ENCODE assay signal across 14 cellular contexts in the genomic region with DNA sequence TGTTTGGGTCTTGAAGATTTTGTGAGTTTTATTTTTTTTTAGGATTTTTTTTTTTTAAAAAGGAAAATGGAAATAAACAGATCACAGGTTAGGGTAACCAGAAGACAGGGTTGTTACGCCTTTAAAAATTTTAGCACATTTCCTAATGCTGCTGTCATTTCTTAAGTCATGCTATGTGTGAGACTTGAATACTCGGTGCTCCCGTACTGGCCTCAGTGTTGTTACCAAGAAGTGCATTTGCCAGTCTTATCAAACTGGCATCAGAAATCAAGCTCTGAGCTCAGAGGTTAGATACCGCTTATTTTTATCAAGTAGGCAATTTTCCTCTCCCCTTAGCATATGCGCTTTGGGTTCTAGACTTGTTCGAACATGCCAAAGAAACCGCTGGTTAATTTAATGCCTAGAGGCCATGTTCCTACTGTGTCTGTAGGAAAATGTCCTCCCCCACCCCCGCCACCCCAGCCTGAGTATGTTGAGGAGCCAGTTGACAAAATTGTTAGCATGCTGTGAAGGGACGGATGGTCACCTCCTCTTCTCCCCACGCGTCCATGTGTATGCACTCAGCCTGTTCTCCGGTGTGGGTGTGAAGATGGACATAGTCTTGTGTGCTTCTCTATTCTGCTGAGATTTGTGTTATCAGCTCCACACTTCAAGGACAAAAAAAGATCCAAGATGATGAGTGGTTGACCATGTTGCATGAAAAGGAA.
DNase-seq lines count a peak whose midpoint lies in the region; ATAC-seq, FAIRE-seq and TF ChIP-seq lines count a peak whose summit lies in the region.
"Had no signal": no experiment of that assay in that cellular context is flagged by ENCODE, and none has a peak within 500 bp of the region (broad histone marks: within the 10 kb centered on the region; RNA-seq: fewer than 3 reads in every experiment).

No MANE protein-coding gene starts in this region.

- H3K27me3 ChIP-seq in keratinocyte (ENCODE audit: control insufficient read depth, extremely low read depth, insufficient read depth, low read length) (no peaks in the 10 kb centered on the region), smooth muscle cell (ENCODE audit: low read depth) (no peaks in the 10 kb centered on the region), WERI-Rb-1 (ENCODE audit: insufficient read depth, low read depth, severe bottlenecking) (no peaks in the 10 kb centered on the region)

- H3K4me3 Mint-ChIP-seq in T-cell = no peak overlapping the region

- H2AFZ ChIP-seq in keratinocyte (ENCODE audit: control insufficient read depth, low read length) = peak overlapping the region; percentile 70
- peak overlapping the region; percentile 41 for H2AFZ ChIP-seq in smooth muscle cell (ENCODE audit: low read depth)

- H3K9me3 ChIP-seq in keratinocyte (ENCODE audit: control insufficient read depth, low read depth, low read length) (no peaks in the 10 kb centered on the region), smooth muscle cell (replicated peaks; ENCODE audit: low read depth) (no peaks in the 10 kb centered on the region), WERI-Rb-1 (ENCODE audit: severe bottlenecking) (no peaks in the 10 kb centered on the region)

- no peaks in the 10 kb centered on the region for H3K79me2 ChIP-seq in keratinocyte (ENCODE audit: control insufficient read depth, insufficient read depth, low read length)
- no peaks in the 10 kb centered on the region for H3K79me2 ChIP-seq in smooth muscle cell (ENCODE audit: low read depth)

- TF ChIP-seq CTCF in keratinocyte (optimal IDR thresholded peaks at IDR 0.05 in 1 of 3, IDR thresholded peaks at IDR 0.05 in 1 of 3, conservative IDR thresholded peaks at IDR 0.05 in 1 of 3; ENCODE audit: extremely low read depth in 1 of 3, insufficient read depth in 2 of 3, low read length in 3 of 3) (no peak), smooth muscle cell (IDR thresholded peaks at IDR 0.05; ENCODE audit: borderline replicate concordance, insufficient read depth, poor library complexity, severe bottlenecking) (no peak), WERI-Rb-1 (IDR thresholded peaks at IDR 0.05; ENCODE audit: low read depth, low read length) (no peak)

- POLR2A ChIA-PET in T-cell (lab: Charles Lee) = no interaction called here

- H3K9me3 Mint-ChIP-seq in T-cell = no peaks in the 10 kb centered on the region

- H3K4me1 ChIP-seq in keratinocyte (ENCODE audit: control insufficient read depth, extremely low read depth, insufficient read depth, low read length) = peaks cover 20% of the 10 kb centered on the region
- peaks cover 10% of the 10 kb centered on the region for H3K4me1 ChIP-seq in smooth muscle cell (ENCODE audit: low read depth)

- H3K9me1 ChIP-seq in keratinocyte (ENCODE audit: control insufficient read depth, extremely low read depth, insufficient read depth, low read length) = no peaks in the 10 kb centered on the region

- H3K27me3 Mint-ChIP-seq in T-cell = no peaks in the 10 kb centered on the region

- H3K27ac ChIP-seq in keratinocyte (ENCODE audit: control insufficient read depth, insufficient read depth, low read length) (peak overlapping the region; percentile 8), smooth muscle cell (ENCODE audit: low read depth) (peak overlapping the region; percentile 64), WERI-Rb-1 (no peak overlapping the region)
- H3K27ac ChIP-seq: C4-2B had no signal

- WGBS in smooth muscle cell (ENCODE audit: low lambda C conversion rate) = 62% methylated on average over 12 of the region's 12 CpGs

- H3K36me3 ChIP-seq in keratinocyte (ENCODE audit: control insufficient read depth in 2 of 2, extremely low read depth in 1 of 2, insufficient read depth in 2 of 2, low read length in 2 of 2) (no peaks in the 10 kb centered on the region), smooth muscle cell (ENCODE audit: low read depth) (no peaks in the 10 kb centered on the region), WERI-Rb-1 (no peaks in the 10 kb centered on the region)

- peak; percentile 61 for DNase-seq in DMS 273 treated with DMSO at 0.1 percent for 48 hours (lab: John Stamatoyannopoulos, UW)
- no peak for DNase-seq in T-cell
- peak; percentile 19 for DNase-seq in keratinocyte (ENCODE audit: low read depth, low spot score)
- no peak for DNase-seq in smooth muscle cell (lab: John Stamatoyannopoulos, UW; ENCODE audit: unreplicated experiment)
- DNase-seq in WERI-Rb-1 = no peak
- DNase-seq in glomerular visceral epithelial cell (ENCODE audit: extremely low spot score) = no peak
- no peak for DNase-seq in HuH-7.5 (ENCODE audit: low spot score)
- no peak for DNase-seq in activated CD4-positive, alpha-beta T cell treated with anti-CD3 and anti-CD28 coated beads for 1 hour
- DNase-seq: activated CD8-positive, alpha-beta memory T cell treated with anti-CD3 and anti-CD28 coated beads, Interleukin-2, amount 50 U/mL, for 48 hours; amygdala; hippocampal formation; NCI-H510A had no signal

- no peaks in the 10 kb centered on the region for H3K36me3 Mint-ChIP-seq in T-cell

- no peak for ATAC-seq in T-cell (replicated peaks in 1 of 4)

- H3K4me3 ChIP-seq in keratinocyte (ENCODE audit: control insufficient read depth in 2 of 3, extremely low read depth in 1 of 3, insufficient read depth in 2 of 3, low read depth in 1 of 3, low read length in 3 of 3) (peak overlapping the region in 2 of 3 experiments; percentile 39 to 52), smooth muscle cell (no peak overlapping the region), WERI-Rb-1 (ENCODE audit: low read depth, low read length) (no peak overlapping the region)
- H3K4me3 ChIP-seq: skin epidermis had no signal

- H3K9ac ChIP-seq in keratinocyte (ENCODE audit: control insufficient read depth, extremely low read depth, insufficient read depth, low read length) (no peak overlapping the region), smooth muscle cell (ENCODE audit: low read depth) (no peak overlapping the region)

- H4K20me1 ChIP-seq in keratinocyte (ENCODE audit: control insufficient read depth, extremely low read depth, insufficient read depth, low read length) (no peaks in the 10 kb centered on the region), smooth muscle cell (ENCODE audit: low read depth) (no peaks in the 10 kb centered on the region)

- CTCF ChIA-PET in T-cell (lab: Charles Lee) = no interaction called here

- FAIRE-seq in keratinocyte (lab: Jason Lieb, UNC) = peak; percentile 87

- H3K4me1 Mint-ChIP-seq in T-cell = peaks cover 50 to 59% (median 57%) of the 10 kb centered on the region in 3 donors

- peak overlapping the region; percentile 82 for H3K4me2 ChIP-seq in keratinocyte (ENCODE audit: control insufficient read depth, extremely low read depth, insufficient read depth, low read depth, low read length)
- H3K4me2 ChIP-seq in smooth muscle cell = peak overlapping the region; percentile 75

- H3K27ac Mint-ChIP-seq in T-cell = peak overlapping the region; percentile 32 to 71

- H3F3A ChIP-seq in smooth muscle cell (ENCODE audit: low read depth) = no peaks in the 10 kb centered on the region

- dilution Hi-C loops in keratinocyte (cut with MboI; ENCODE audit: extremely low pct_ligation_motif_present, low sequenced_read_pairs) = no loop called here

Comparison
In these comparisons a context has a peak if more than half of its experiments do, and no peak if none do; other contexts are left out.
1. DNase-seq: peak in DMS 273 treated with DMSO at 0.1 percent for 48 hours (single experiment) and keratinocyte (single experiment); none in T-cell (0 of 34), smooth muscle cell (single experiment), WERI-Rb-1 (single experiment), glomerular visceral epithelial cell (single experiment), HuH-7.5 (single experiment) and activated CD4-positive, alpha-beta T cell treated with anti-CD3 and anti-CD28 coated beads for 1 hour (single experiment).
2. H3K4me3 ChIP-seq: peak in keratinocyte (2 of 3); none in smooth muscle cell (single experiment) and WERI-Rb-1 (single experiment).